ENCODE assay signal across 8 cellular contexts in the genomic region with DNA sequence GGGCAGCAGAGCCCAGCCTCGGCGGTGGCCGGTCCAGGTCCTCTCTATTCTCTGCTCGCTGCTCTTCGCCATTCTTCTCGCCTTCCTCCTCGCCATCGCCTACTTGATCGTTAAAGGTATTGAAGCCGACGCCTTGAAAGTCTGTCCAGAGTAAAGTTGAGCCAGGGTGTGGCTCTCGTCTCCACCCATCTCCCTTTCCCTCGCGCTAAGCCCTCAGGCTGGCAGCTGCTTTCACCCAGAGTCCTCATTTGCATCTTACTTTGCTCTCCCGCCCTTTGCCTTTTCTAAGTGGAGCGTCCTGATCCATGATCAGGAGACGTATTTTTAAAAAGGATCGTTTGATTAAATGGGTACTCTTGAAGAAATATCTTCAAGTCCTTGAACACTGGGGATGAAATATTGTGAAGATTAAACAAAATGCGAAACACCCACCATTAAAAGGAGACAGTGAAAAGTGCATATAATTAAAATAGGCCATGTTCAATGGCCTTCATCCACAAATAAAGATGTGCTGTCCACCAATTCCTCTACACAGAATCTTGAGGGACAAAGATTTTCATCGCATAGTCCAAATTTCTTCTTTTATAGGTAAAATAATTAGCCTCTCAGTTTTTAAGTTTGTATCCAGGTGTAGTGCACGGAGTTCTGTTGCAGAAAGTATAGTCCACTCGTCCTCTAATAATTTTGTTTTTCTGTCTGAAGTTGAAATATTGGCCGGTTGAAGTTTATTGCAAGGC. TPM values are rescaled to one million over a fixed set of nuclear protein-coding genes. Genes with fewer than 3 reads are reported as not detected.
DNase-seq lines count a peak whose midpoint lies in the region; ATAC-seq and TF ChIP-seq lines count a peak whose summit lies in the region.

No MANE protein-coding gene starts in this region.

- peak overlapping the region; percentile 60 to 94 (median 85) for H3K4me3 ChIP-seq in esophagus squamous epithelium

- TF ChIP-seq CTCF in C4-2B (conservative IDR thresholded peaks at IDR 0.05), result no peak
- TF ChIP-seq CTCF in esophagus squamous epithelium (IDR thresholded peaks at IDR 0.05), result no peak
- no peak for TF ChIP-seq CTCF in neural crest cell (conservative IDR thresholded peaks at IDR 0.05)

- H3K27ac ChIP-seq in C4-2B, result peak overlapping the region; percentile 98
- H3K27ac ChIP-seq in esophagus squamous epithelium, result peak overlapping the region; percentile 97 to 100 (median 98)

- H3K27me3 Mint-ChIP-seq in T-helper 17 cell, result no peaks in the 10 kb centered on the region
- no peaks in the 10 kb centered on the region for H3K27me3 Mint-ChIP-seq in neural crest cell (ENCODE audit: low read depth)

- ATAC-seq in GM18858 (IDR thresholded peaks at IDR 0.05; ENCODE audit: unreplicated experiment) (peak; percentile 22), HG03025 (IDR thresholded peaks at IDR 0.05; ENCODE audit: low FRiP score, unreplicated experiment) (peak; percentile 25), T-helper 17 cell (no peak)

- no peaks in the 10 kb centered on the region for H3K27me3 ChIP-seq in esophagus squamous epithelium

- DNase-seq in NCI-H1694 treated with DMSO at 0.1 percent for 48 hours (lab: John Stamatoyannopoulos, UW), result peak; percentile 59
- no peak for DNase-seq in T-helper 17 cell
- DNase-seq in esophagus squamous epithelium (lab: John Stamatoyannopoulos, UW), result no peak
- peak; percentile 46 for DNase-seq in neural crest cell (ENCODE audit: low read depth, low spot score)
- no peak for DNase-seq in mesenteric fat pad (ENCODE audit: low spot score)

- peaks cover 0 to 28% (median 0%) of the 10 kb centered on the region in 3 donors for H3K36me3 ChIP-seq in esophagus squamous epithelium

- H3K9me3 Mint-ChIP-seq in neural crest cell, result no peaks in the 10 kb centered on the region

- WGBS in esophagus squamous epithelium, 2 donors, result 1 to 2% methylated on average over 22 to 23 of the region's 23 CpGs

- intact Hi-C loops in esophagus squamous epithelium (cut with DNase I), result no loop called here

- H3K4me1 Mint-ChIP-seq in T-helper 17 cell (peaks cover 38% of the 10 kb centered on the region), neural crest cell (peaks cover 48% of the 10 kb centered on the region)

- no peak for TF ChIP-seq POLR2A in esophagus squamous epithelium (IDR thresholded peaks at IDR 0.05)

- peak overlapping the region; percentile 100 for H3K27ac Mint-ChIP-seq in T-helper 17 cell
- peak overlapping the region; percentile 98 for H3K27ac Mint-ChIP-seq in neural crest cell (ENCODE audit: unreplicated experiment)

- H3K36me3 Mint-ChIP-seq in T-helper 17 cell (ENCODE audit: low read depth) (peaks cover 13% of the 10 kb centered on the region), neural crest cell (ENCODE audit: low read depth) (peaks cover 9% of the 10 kb centered on the region)

- H3K9me3 ChIP-seq in T-helper 17 cell (ENCODE audit: control insufficient read depth, low read length, poor library complexity, severe bottlenecking) (no peaks in the 10 kb centered on the region), esophagus squamous epithelium (no peaks in the 10 kb centered on the region)

- H3K4me3 Mint-ChIP-seq in T-helper 17 cell (peak overlapping the region; percentile 100), neural crest cell (peak overlapping the region; percentile 100)

- H3K4me1 ChIP-seq in esophagus squamous epithelium, result peaks cover 4 to 67% (median 27%) of the 10 kb centered on the region in 3 donors

RNA-seq across cellular contexts. Expression of a gene that starts 0.7 kb away (rescaled TPM):
- total RNA-seq in T-helper 17 cell (10 to 100 TPM; 14.3 to 17.9 TPM), esophagus squamous epithelium (10 to 100 TPM in 3 of 4 donors, 1 to 10 TPM in 1; 7.7 to 24.2 (median 19.0) TPM), neural crest cell (49.1 and 51.9 TPM in 2 replicates), mesenteric fat pad (8.8 TPM)

RNA-seq across cellular contexts. Expression of a gene that starts 1.8 kb away (rescaled TPM):
- total RNA-seq in T-helper 17 cell, result 100 to 1,000 TPM; 117 to 133 TPM
- total RNA-seq in esophagus squamous epithelium, result 100 to 1,000 TPM in 2 of 4 donors, 10 to 100 TPM in 2; 90.8 to 123 (median 99.6) TPM
- total RNA-seq in neural crest cell, result 136 and 138 TPM in 2 replicates
- 79.2 TPM for total RNA-seq in mesenteric fat pad

Comparison
In these comparisons a context has a peak if more than half of its experiments do, and no peak if none do; other contexts are left out.
1. DNase-seq: peak in NCI-H1694 treated with DMSO at 0.1 percent for 48 hours (single experiment) and neural crest cell (single experiment); none in T-helper 17 cell (0 of 3), esophagus squamous epithelium (single experiment) and mesenteric fat pad (single experiment).